Comparison of ENCODE assay signal across 8 cellular contexts in the genomic region with DNA sequence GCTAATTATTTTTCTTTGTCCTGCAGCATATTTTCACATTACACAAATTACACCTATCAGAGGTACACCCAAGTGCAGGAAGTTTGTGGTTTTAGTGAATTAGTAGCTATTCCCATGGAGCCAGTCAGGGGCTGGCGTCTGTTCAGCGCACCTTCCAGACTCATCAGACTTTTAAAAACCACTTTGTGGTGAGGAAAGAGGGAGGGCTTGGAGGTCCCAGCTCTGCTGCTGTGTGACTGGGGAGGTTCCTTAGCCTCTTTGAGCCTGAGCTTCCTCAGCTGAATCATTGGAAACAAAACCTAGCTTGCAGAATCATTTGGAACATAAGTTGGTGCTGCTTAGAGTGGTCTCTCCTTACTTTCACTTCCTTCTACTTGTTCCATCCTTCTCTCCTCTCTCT.
"Had no signal": no experiment of that assay in that cellular context is flagged by ENCODE, and none has a peak within 500 bp of the region (broad histone marks: within the 10 kb centered on the region; RNA-seq: fewer than 3 reads in every experiment).

No MANE protein-coding gene starts in this region.

- ATAC-seq: activated T-helper 17 cell treated with anti-CD3 and anti-CD28 coated beads, Interleukin-2, amount 50 U/mL, for 72 hours; lower lobe of right lung; right lobe of liver had no signal

- FAIRE-seq: astrocyte had no signal

- DNase-seq: activated CD4-positive, CD25-positive, alpha-beta regulatory T cell treated with anti-CD3 and anti-CD28 coated beads, Interleukin-2, amount 50 U/mL, for 72 hours; activated naive CD4-positive, alpha-beta T cell treated with anti-CD3 and anti-CD28 coated beads, Interleukin-2, amount 10 ng/mL, durations not matched to agents 7 days and 5 days; foreskin melanocyte; head of caudate nucleus; lower lobe of right lung; right lobe of liver had no signal
